ENCODE assay signal across 1 cellular context in genomic region chr7:2511769-2512168, GRCh38.
TF ChIP-seq lines count a peak whose summit lies in the region.

No MANE protein-coding gene starts in this region.

TF ChIP-seq in HepG2, 621 proteins besides CTCF, POLR2A, EP300 and RAD21 (continued from another document and continues in another):
- TF ChIP-seq ZBTB40 (IDR thresholded peaks at IDR 0.05) (no peak), ZBTB40 (CRISPR knock-in tag; IDR thresholded peaks at IDR 0.05) (no peak), ZBTB42 (CRISPR knock-in tag; IDR thresholded peaks at IDR 0.05) (no peak), MAZ (IDR thresholded peaks at IDR 0.05; ENCODE audit: borderline replicate concordance, low read depth, low read length) (no peak), MAZ (CRISPR knock-in tag; IDR thresholded peaks at IDR 0.05; ENCODE audit: low read depth) (0 out of 2 replicates have a peak, but pooled peaks have one; percentile 43), ZNF850 (CRISPR knock-in tag; conservative IDR thresholded peaks at IDR 0.05) (no peak), MED8 (CRISPR knock-in tag; IDR thresholded peaks at IDR 0.05; ENCODE audit: insufficient replicate concordance) (no peak), ZNF337 (CRISPR knock-in tag; IDR thresholded peaks at IDR 0.05; ENCODE audit: borderline replicate concordance, low read depth) (no peak), ZNF460 (CRISPR knock-in tag; IDR thresholded peaks at IDR 0.05; ENCODE audit: borderline replicate concordance) (no peak), KLF9 (CRISPR knock-in tag; IDR thresholded peaks at IDR 0.05; ENCODE audit: low read depth) (no peak), SOX6 (IDR thresholded peaks at IDR 0.05) (no peak), SOX6 (CRISPR knock-in tag; IDR thresholded peaks at IDR 0.05) (0 out of 2 replicates have a peak, but pooled peaks have one; percentile 11), RXRA (CRISPR knock-in tag; IDR thresholded peaks at IDR 0.05) (peak; percentile 48), NONO (IDR thresholded peaks at IDR 0.05) (no peak), NONO (CRISPR knock-in tag; conservative IDR thresholded peaks at IDR 0.05) (no peak), TAF15 (IDR thresholded peaks at IDR 0.05; ENCODE audit: low read depth, low read length, poor library complexity, severe bottlenecking) (no peak), CSRNP1 (CRISPR knock-in tag; IDR thresholded peaks at IDR 0.05) (no peak), ZFP62 (CRISPR knock-in tag; IDR thresholded peaks at IDR 0.05) (no peak), FOXO1 (CRISPR knock-in tag; IDR thresholded peaks at IDR 0.05) (no peak), HHEX (CRISPR knock-in tag; IDR thresholded peaks at IDR 0.05) (no peak), ZNF775 (CRISPR knock-in tag; IDR thresholded peaks at IDR 0.05; ENCODE audit: borderline replicate concordance) (no peak), ZNF383 (CRISPR knock-in tag; IDR thresholded peaks at IDR 0.05; ENCODE audit: borderline replicate concordance) (no peak), KDM6A (CRISPR knock-in tag; IDR thresholded peaks at IDR 0.05; ENCODE audit: low read depth) (no peak), ZFP41 (CRISPR knock-in tag; IDR thresholded peaks at IDR 0.05; ENCODE audit: borderline replicate concordance) (no peak; the same call in 1 of the 2 replicates), JARID2 (CRISPR knock-in tag; IDR thresholded peaks at IDR 0.05; ENCODE audit: insufficient replicate concordance) (no peak), HMGXB3 (CRISPR knock-in tag; IDR thresholded peaks at IDR 0.05; ENCODE audit: borderline replicate concordance) (no peak), RERE (CRISPR knock-in tag; IDR thresholded peaks at IDR 0.05; ENCODE audit: low read depth) (no peak), IRX3 (CRISPR knock-in tag; IDR thresholded peaks at IDR 0.05; ENCODE audit: borderline replicate concordance, low read depth) (0 out of 2 replicates have a peak, but pooled peaks have one; percentile 28), BCL3 (CRISPR knock-in tag; IDR thresholded peaks at IDR 0.05) (peak; percentile 36; the same call in 1 of the 2 replicates)
- TF ChIP-seq, protein P1, sequence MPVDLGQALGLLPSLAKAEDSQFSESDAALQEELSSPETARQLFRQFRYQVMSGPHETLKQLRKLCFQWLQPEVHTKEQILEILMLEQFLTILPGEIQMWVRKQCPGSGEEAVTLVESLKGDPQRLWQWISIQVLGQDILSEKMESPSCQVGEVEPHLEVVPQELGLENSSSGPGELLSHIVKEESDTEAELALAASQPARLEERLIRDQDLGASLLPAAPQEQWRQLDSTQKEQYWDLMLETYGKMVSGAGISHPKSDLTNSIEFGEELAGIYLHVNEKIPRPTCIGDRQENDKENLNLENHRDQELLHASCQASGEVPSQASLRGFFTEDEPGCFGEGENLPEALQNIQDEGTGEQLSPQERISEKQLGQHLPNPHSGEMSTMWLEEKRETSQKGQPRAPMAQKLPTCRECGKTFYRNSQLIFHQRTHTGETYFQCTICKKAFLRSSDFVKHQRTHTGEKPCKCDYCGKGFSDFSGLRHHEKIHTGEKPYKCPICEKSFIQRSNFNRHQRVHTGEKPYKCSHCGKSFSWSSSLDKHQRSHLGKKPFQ (CRISPR knock-in tag; IDR thresholded peaks at IDR 0.05; ENCODE audit: insufficient replicate concordance), result peak; percentile 7
- TF ChIP-seq, protein P2, sequence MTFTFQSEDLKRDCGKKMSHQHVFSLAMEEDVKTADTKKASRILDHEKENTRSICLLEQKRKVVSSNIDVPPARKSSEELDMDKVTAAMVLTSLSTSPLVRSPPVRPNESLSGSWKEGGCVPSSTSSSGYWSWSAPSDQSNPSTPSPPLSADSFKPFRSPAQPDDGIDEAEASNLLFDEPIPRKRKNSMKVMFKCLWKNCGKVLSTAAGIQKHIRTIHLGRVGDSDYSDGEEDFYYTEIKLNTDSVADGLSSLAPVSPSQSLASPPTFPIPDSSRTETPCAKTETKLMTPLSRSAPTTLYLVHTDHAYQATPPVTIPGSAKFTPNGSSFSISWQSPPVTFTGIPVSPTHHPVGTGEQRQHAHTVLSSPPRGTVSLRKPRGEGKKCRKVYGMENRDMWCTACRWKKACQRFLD (CRISPR knock-in tag; IDR thresholded peaks at IDR 0.05; ENCODE audit: borderline replicate concordance), result no peak
